In genomic region chr11:58406774-58407173, GRCh38 we compare ENCODE assay signal across 31 cellular contexts. TPM values are rescaled to one million over a fixed set of nuclear protein-coding genes. Genes with fewer than 3 reads are reported as not detected.
"Had no signal": no experiment of that assay in that cellular context is flagged by ENCODE, and none has a peak within 500 bp of the region (broad histone marks: within the 10 kb centered on the region; RNA-seq: fewer than 3 reads in every experiment).

TSS of gene OR5B3 (minus strand) at chr11:58406874. CDS start at chr11:58403409, 3,465 bp downstream.

- H3K27ac ChIP-seq: stomach, suprapubic skin, testis, thoracic aorta, thyroid gland, tibial artery, tibial nerve, transverse colon, upper lobe of left lung, upper lobe of right lung, uterus, vagina had no signal

- H3K4me1 ChIP-seq: stomach, suprapubic skin, testis, thyroid gland, tibial artery, tibial nerve, transverse colon, upper lobe of left lung, upper lobe of right lung, uterus, vagina had no signal

- H3K36me3 ChIP-seq: stomach, suprapubic skin, thoracic aorta, thyroid gland, tibial artery, tibial nerve, transverse colon, upper lobe of left lung, upper lobe of right lung, uterus, vagina had no signal

- DNase-seq: stimulated activated CD4-positive, alpha-beta T cell treated with anti-CD3 and anti-CD28 coated beads, Interleukin-2, amount 100 ng/mL, for 48 hours; stimulated activated CD4-positive, alpha-beta T cell treated with anti-CD3 and anti-CD28 coated beads, Interleukin-4, amount 100 ng/mL, for 1 hour; stimulated activated CD4-positive, alpha-beta T cell treated with anti-CD3 and anti-CD28 coated beads, Interleukin-4, amount 100 ng/mL, for 24 hours; stimulated activated CD4-positive, alpha-beta T cell treated with anti-CD3 and anti-CD28 coated beads, Interleukin-4, amount 100 ng/mL, for 4 hours; stimulated activated CD8-positive, alpha-beta memory T cell treated with anti-CD3 and anti-CD28 coated beads, Interleukin-4, amount 100 ng/mL, for 48 hours; stimulated activated naive B cell treated with anti-CD40 and anti-IgM and Interleukin-4, amounts not matched to agents 10 μg/mL and 1 μg/mL and 100 μg/mL, for 72 hours; stimulated activated naive CD4-positive, alpha-beta T cell; stimulated activated naive CD4-positive, alpha-beta T cell treated with Interleukin-2 at 50 U/mL for 16 hours; stimulated activated naive CD8-positive, alpha-beta T cell treated with anti-CD3 and anti-CD28 coated beads, Interleukin-15, amount 100 ng/mL, for 72 hours; stimulated activated naive CD8-positive, alpha-beta T cell treated with anti-CD3 and anti-CD28 coated beads, Interleukin-15, Interleukin-2, amounts not matched to agents 100 U/mL and 50 U/mL, for 24 hours; stomach; substantia nigra; testis; thyroid gland; tibial artery; transverse colon; trophoblast cell; upper lobe of left lung; upper lobe of right lung; uterus had no signal

- ATAC-seq: stimulated activated effector memory CD8-positive, alpha-beta T cell treated with anti-CD3 and anti-CD28 coated beads, Interleukin-12 subunit alpha, Interleukin-12 subunit beta, amount 100 ng/mL, for 72 hours; stimulated activated memory B cell treated with anti-CD40 and anti-IgM and Interleukin-4, amounts not matched to agents 10 μg/mL and 1 μg/mL and 100 μg/mL, for 72 hours; stimulated activated naive B cell treated with anti-CD40 and anti-IgM and Interleukin-4, amounts not matched to agents 10 μg/mL and 1 μg/mL and 100 μg/mL, for 72 hours; stimulated activated naive CD8-positive, alpha-beta T cell treated with anti-CD3 and anti-CD28 coated beads, Interleukin-15, amount 100 ng/mL, for 72 hours; stimulated activated naive CD8-positive, alpha-beta T cell treated with anti-CD3 and anti-CD28 coated beads, Interleukin-15, Interleukin-2, amounts not matched to agents 100 U/mL and 50 U/mL, for 24 hours; upper lobe of right lung had no signal

- H3K9me3 ChIP-seq: testis, thyroid gland, uterus, vagina had no signal

- H3K27me3 ChIP-seq: stomach, suprapubic skin, testis, thyroid gland, tibial artery, tibial nerve, transverse colon, upper lobe of left lung, upper lobe of right lung, uterus, vagina had no signal

- H3K4me3 ChIP-seq: stomach, suprapubic skin, testis, thoracic aorta, thyroid gland, tibial artery, tibial nerve, transverse colon, upper lobe of left lung, upper lobe of right lung, uterus, vagina had no signal

RNA-seq across cellular contexts. Expression of gene OR5B3, which starts in this region (rescaled TPM):
- total RNA-seq: stomach, subcutaneous adipose tissue, suprapubic skin, temporal lobe, testis, thoracic aorta, thyroid gland, tibial nerve, transverse colon, upper lobe of left lung, upper lobe of right lung, ureter, urinary bladder, uterus, vagina had no signal
- polyA plus RNA-seq: stomach, thymus, urinary bladder had no signal
